ENCODE assay signal across 8 cellular contexts in genomic region chr14:24310666-24311604, GRCh38. TPM values are rescaled to one million over a fixed set of nuclear protein-coding genes. Genes with fewer than 3 reads are reported as not detected.
DNase-seq lines count a peak whose midpoint lies in the region; ATAC-seq and TF ChIP-seq lines count a peak whose summit lies in the region.

LTB4R (plus strand) TSS chr14:24311502; CDS start chr14:24315652, 4,150 bp downstream.

- H3K9me3 Mint-ChIP-seq in activated B cell treated with CpG ODN at 0.5 μM for 24 hours, result no peaks in the 10 kb centered on the region

- 36% methylated on average over 32 of the region's 99 CpGs for WGBS in right lobe of liver (ENCODE audit: insufficient coverage, low coverage, low lambda C conversion rate, missing lambda C conversion rate)

- H3K4me1 Mint-ChIP-seq in activated B cell treated with CpG ODN at 0.5 μM for 24 hours, result peaks cover 59% of the 10 kb centered on the region

- H3K27ac ChIP-seq in right lobe of liver, result peak within 1 kb of the TSS; percentile 80 to 98 (median 93)

- peak; percentile 70 for ATAC-seq in GM19351 (IDR thresholded peaks at IDR 0.05; ENCODE audit: unreplicated experiment)
- ATAC-seq in HG03520 (IDR thresholded peaks at IDR 0.05; ENCODE audit: unreplicated experiment), result peak; percentile 61
- peak; percentile 78 for ATAC-seq in activated B cell treated with CpG ODN at 0.5 μM for 24 hours (ENCODE audit: low read depth)
- ATAC-seq in right lobe of liver, result peak; percentile 55 to 80 (median 73)

- peaks cover 0 to 60% (median 31%) of the 10 kb centered on the region in 4 donors for H3K4me1 ChIP-seq in right lobe of liver
- H3K4me1 ChIP-seq in BE2C, result peaks cover under 1% of the 10 kb centered on the region

- peak within 1 kb of the TSS; percentile 80 for H3K27ac Mint-ChIP-seq in activated B cell treated with CpG ODN at 0.5 μM for 24 hours

- peak; percentile 48 for TF ChIP-seq POLR2A in right lobe of liver (IDR thresholded peaks at IDR 0.05)

- H3K27me3 ChIP-seq in right lobe of liver (no peaks in the 10 kb centered on the region), BE2C (peaks cover 5% of the 10 kb centered on the region)

- intact Hi-C loops in activated B cell treated with CpG ODN at 0.5 μM for 24 hours (cut with micrococcal nuclease) (loop anchor here (1.0 to 2.0 kb wide), 3 partner anchors 21 to 196 kb away; partner anchors contain the start of genes DCAF11 and NRL), right lobe of liver (cut with DNase I) (no loop called here)

- H3K4me3 ChIP-seq in right lobe of liver, result peak within 1 kb of the TSS; percentile 43 to 64 (median 48)
- no peak within 1 kb of the TSS for H3K4me3 ChIP-seq in BE2C (ENCODE audit: low read depth, low read length)

- no peaks in the 10 kb centered on the region for H3K27me3 Mint-ChIP-seq in activated B cell treated with CpG ODN at 0.5 μM for 24 hours

- H3K4me3 Mint-ChIP-seq in activated B cell treated with CpG ODN at 0.5 μM for 24 hours, result peak within 1 kb of the TSS; percentile 75

- H3K36me3 ChIP-seq in right lobe of liver (peaks cover 0 to 10% (median 6%) of the 10 kb centered on the region in 4 donors), BE2C (peaks cover 24% of the 10 kb centered on the region)

- CTCF ChIA-PET in activated B cell treated with CpG ODN at 0.5 μM for 24 hours (lab: Charles Lee), result interaction anchor here (0.7 to 7.2 kb wide), 9 partner anchors 8 to 121 kb away, joined by 3 to 67 read pairs (median 7); partner anchors contain the start of genes DHRS1, NOP9 and TINF2

- H3K9me3 ChIP-seq in right lobe of liver (no peaks in the 10 kb centered on the region), BE2C (peaks cover 2% of the 10 kb centered on the region)

- POLR2A ChIA-PET in activated B cell treated with CpG ODN at 0.5 μM for 24 hours (lab: Charles Lee), result interaction anchor here (0.5 to 4.4 kb wide), 23 partner anchors 11 to 216 kb away, joined by 3 to 26 read pairs (median 3); partner anchors contain the start of genes CHMP4A, DHRS1, IRF9 and KHNYN

- H3K36me3 Mint-ChIP-seq in activated B cell treated with CpG ODN at 0.5 μM for 24 hours (ENCODE audit: low read depth), result peaks cover 22% of the 10 kb centered on the region

- DNase-seq in CD1c-positive myeloid dendritic cell (ENCODE audit: extremely low spot score), result peak; percentile 72
- peak; percentile 73 for DNase-seq in activated B cell treated with CpG ODN at 0.5 μM for 24 hours
- DNase-seq in central memory CD4-positive, alpha-beta T cell, result peak; percentile 71
- peak; percentile 88 to 92 (median 88) for DNase-seq in right lobe of liver
- peak; percentile 44 to 47 for DNase-seq in stimulated activated CD8-positive, alpha-beta memory T cell treated with anti-CD3 and anti-CD28 coated beads, Interleukin-2, amount 100 ng/mL, for 48 hours (ENCODE audit: low read depth in 2 of 2)
- no peak for DNase-seq in BE2C

- no peak for TF ChIP-seq CTCF in activated B cell treated with CpG ODN at 0.5 μM for 24 hours (IDR thresholded peaks at IDR 0.05)
- TF ChIP-seq CTCF in right lobe of liver (IDR thresholded peaks at IDR 0.05), result peak; percentile 45 to 53 (median 48)
- TF ChIP-seq CTCF in BE2C (IDR thresholded peaks at IDR 0.05; ENCODE audit: low read depth, low read length), result no peak

RNA-seq across cellular contexts. Expression of gene LTB4R, which starts in this region (rescaled TPM):
- total RNA-seq in activated B cell treated with CpG ODN at 0.5 μM for 24 hours, result 8.2 and 8.6 TPM in 2 replicates
- total RNA-seq in right lobe of liver, result 1 to 10 TPM; 2.7 to 5.5 (median 3.9) TPM
- 103 TPM for polyA plus RNA-seq in BE2C (2012; ENCODE audit: insufficient read depth, insufficient read length, low read depth)

Comparison
In these comparisons a context has a peak if more than half of its experiments do, and no peak if none do; other contexts are left out.
1. CTCF ChIP-seq: peak in right lobe of liver (4 of 4); none in activated B cell treated with CpG ODN at 0.5 μM for 24 hours (single experiment) and BE2C (single experiment).
2. Peak in every context shown above with its lines, with median percentiles within 50 percentile points of each other: ATAC-seq.